In genomic region chr1:119987112-119987511, GRCh38 we compare ENCODE assay signal across 9 cellular contexts.
DNase-seq lines count a peak whose midpoint lies in the region; ATAC-seq, FAIRE-seq and TF ChIP-seq lines count a peak whose summit lies in the region.
"Had no signal": no experiment of that assay in that cellular context is flagged by ENCODE, and none has a peak within 500 bp of the region (broad histone marks: within the 10 kb centered on the region; RNA-seq: fewer than 3 reads in every experiment).

No MANE protein-coding gene starts in this region.

- no peaks in the 10 kb centered on the region for H3K27me3 ChIP-seq in adrenal gland
- no peaks in the 10 kb centered on the region for H3K27me3 ChIP-seq in keratinocyte (ENCODE audit: control insufficient read depth, extremely low read depth, insufficient read depth, low read length)

- H4K20me1 ChIP-seq in keratinocyte (ENCODE audit: control insufficient read depth, extremely low read depth, insufficient read depth, low read length), result no peaks in the 10 kb centered on the region

- ATAC-seq in activated T-cell treated with anti-CD3 and anti-CD28 coated beads, Interleukin-2, amount 50 U/mL, for 4 hours, result peak; percentile 39 to 52

- 40 to 50% (median 45%) methylated on average over 2 of the region's 2 CpGs for WGBS in adrenal gland, 4 donors

- peaks cover 30 to 44% of the 10 kb centered on the region in 2 donors for H3K4me1 ChIP-seq in adrenal gland (replicated peaks in 1 of 2)
- peaks cover 36% of the 10 kb centered on the region for H3K4me1 ChIP-seq in keratinocyte (ENCODE audit: control insufficient read depth, extremely low read depth, insufficient read depth, low read length)

- H3K79me2 ChIP-seq in keratinocyte (ENCODE audit: control insufficient read depth, insufficient read depth, low read length), result peaks cover 11% of the 10 kb centered on the region

- peak overlapping the region; percentile 43 for H3K4me2 ChIP-seq in keratinocyte (ENCODE audit: control insufficient read depth, extremely low read depth, insufficient read depth, low read depth, low read length)

- H3K9me3 ChIP-seq in adrenal gland (replicated peaks in 1 of 3), result no peaks in the 10 kb centered on the region
- no peaks in the 10 kb centered on the region for H3K9me3 ChIP-seq in keratinocyte (ENCODE audit: control insufficient read depth, low read depth, low read length)

- H3K36me3 Mint-ChIP-seq in activated T-cell treated with anti-CD3 and anti-CD28 coated beads, Interleukin-2, amount 50 U/mL, for 4 hours (ENCODE audit: insufficient read depth), result peaks cover 33% of the 10 kb centered on the region

- H3K4me3 ChIP-seq in adrenal gland (no peak overlapping the region), keratinocyte (ENCODE audit: control insufficient read depth in 2 of 3, extremely low read depth in 1 of 3, insufficient read depth in 2 of 3, low read depth in 1 of 3, low read length in 3 of 3) (no peak overlapping the region)

- H3K9ac ChIP-seq in keratinocyte (ENCODE audit: control insufficient read depth, extremely low read depth, insufficient read depth, low read length), result no peak overlapping the region

- FAIRE-seq in keratinocyte (lab: Jason Lieb, UNC), result no peak
- FAIRE-seq in urothelium cell line (lab: Jason Lieb, UNC), result no peak

- H3K27ac ChIP-seq in adrenal gland, result peak overlapping the region in 4 of 5 donors; percentile 28 to 70 (median 52)
- H3K27ac ChIP-seq in keratinocyte (ENCODE audit: control insufficient read depth, insufficient read depth, low read length), result peak overlapping the region; percentile 67

- H2AFZ ChIP-seq in keratinocyte (ENCODE audit: control insufficient read depth, low read length), result no peak overlapping the region

- H3K36me3 ChIP-seq in adrenal gland (replicated peaks in 1 of 2), result no peaks in the 10 kb centered on the region
- H3K36me3 ChIP-seq in keratinocyte (ENCODE audit: control insufficient read depth in 2 of 2, extremely low read depth in 1 of 2, insufficient read depth in 2 of 2, low read length in 2 of 2), result peaks cover 0 to 8% of the 10 kb centered on the region in 2 experiments

- TF ChIP-seq CTCF in adrenal gland (IDR thresholded peaks at IDR 0.05) (no peak), keratinocyte (optimal IDR thresholded peaks at IDR 0.05 in 1 of 3, IDR thresholded peaks at IDR 0.05 in 1 of 3, conservative IDR thresholded peaks at IDR 0.05 in 1 of 3; ENCODE audit: extremely low read depth in 1 of 3, insufficient read depth in 2 of 3, low read length in 3 of 3) (no peak)

- no peaks in the 10 kb centered on the region for H3K9me3 Mint-ChIP-seq in activated T-cell treated with anti-CD3 and anti-CD28 coated beads, Interleukin-2, amount 50 U/mL, for 4 hours

- dilution Hi-C loops in keratinocyte (cut with MboI; ENCODE audit: extremely low pct_ligation_motif_present, low sequenced_read_pairs), result no loop called here

- H3K9me1 ChIP-seq in keratinocyte (ENCODE audit: control insufficient read depth, extremely low read depth, insufficient read depth, low read length), result peaks cover 8% of the 10 kb centered on the region

- no peak overlapping the region for H3K4me3 Mint-ChIP-seq in activated T-cell treated with anti-CD3 and anti-CD28 coated beads, Interleukin-2, amount 50 U/mL, for 4 hours

- peak in 1 of 2 donors; percentile 29 for TF ChIP-seq POLR2A in adrenal gland (IDR thresholded peaks at IDR 0.05)

- DNase-seq in activated T-cell treated with anti-CD3 and anti-CD28 coated beads, Interleukin-2, amount 50 U/mL, for 4 hours, result no peak
- DNase-seq in activated T-cell treated with anti-CD3 and anti-CD28 coated beads, Interleukin-2, amount 50 U/mL, for 1 hour, result no peak
- DNase-seq in adrenal gland (peak in 6 of 7 donors; percentile 40 to 69 (median 56)), keratinocyte (ENCODE audit: low read depth, low spot score) (no peak), urothelium cell line (ENCODE audit: low spot score) (peak; percentile 70), NCI-H1092 treated with DMSO at 0.1 percent for 48 hours (lab: John Stamatoyannopoulos, UW) (no peak), NCI-H2227 (lab: John Stamatoyannopoulos, UW; ENCODE audit: unreplicated experiment) (no peak)
- no peak for DNase-seq in activated CD4-positive, alpha-beta T cell treated with anti-CD3 and anti-CD28 coated beads for 4 hours
- DNase-seq: DMS53 had no signal

- H3K27me3 Mint-ChIP-seq in activated T-cell treated with anti-CD3 and anti-CD28 coated beads, Interleukin-2, amount 50 U/mL, for 4 hours (ENCODE audit: low read depth), result no peaks in the 10 kb centered on the region

- intact Hi-C loops in adrenal gland (cut with DNase I), result no loop called here

- H3K4me1 Mint-ChIP-seq in activated T-cell treated with anti-CD3 and anti-CD28 coated beads, Interleukin-2, amount 50 U/mL, for 4 hours (ENCODE audit: low read depth), result peaks cover 34% of the 10 kb centered on the region

Comparison
In these comparisons a context has a peak if more than half of its experiments do, and no peak if none do; other contexts are left out.
1. DNase-seq: peak in adrenal gland (6 of 7) and urothelium cell line (single experiment); none in activated T-cell treated with anti-CD3 and anti-CD28 coated beads, Interleukin-2, amount 50 U/mL, for 4 hours (single experiment), activated T-cell treated with anti-CD3 and anti-CD28 coated beads, Interleukin-2, amount 50 U/mL, for 1 hour (single experiment), keratinocyte (single experiment), NCI-H1092 treated with DMSO at 0.1 percent for 48 hours (single experiment), NCI-H2227 (single experiment) and activated CD4-positive, alpha-beta T cell treated with anti-CD3 and anti-CD28 coated beads for 4 hours (0 of 2).